Comparison of ENCODE assay signal across 26 cellular contexts in the genomic region with DNA sequence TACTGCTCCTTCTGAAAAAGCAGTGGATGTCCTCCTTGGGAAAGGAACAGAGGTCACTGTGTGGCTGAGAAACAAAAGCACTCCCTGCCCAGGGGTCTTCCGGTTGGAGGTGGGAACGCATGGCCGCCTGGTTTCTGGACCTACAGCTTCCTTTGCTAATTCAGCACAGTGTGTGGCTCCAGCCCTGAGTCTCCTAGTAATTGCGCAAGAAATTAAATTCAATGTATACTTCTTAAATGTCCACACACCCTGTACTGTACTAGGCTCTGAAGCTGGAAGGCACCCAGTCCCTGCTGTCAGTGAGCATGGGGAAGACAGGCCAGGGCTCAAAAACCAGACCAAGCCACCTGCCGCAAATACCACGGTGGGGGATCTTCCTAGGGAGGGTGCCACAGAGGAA. TPM values are rescaled to one million over a fixed set of nuclear protein-coding genes. Genes with fewer than 3 reads are reported as not detected.
"Had no signal": no experiment of that assay in that cellular context is flagged by ENCODE, and none has a peak within 500 bp of the region (broad histone marks: within the 10 kb centered on the region; RNA-seq: fewer than 3 reads in every experiment).

No MANE protein-coding gene starts in this region.

- H3K79me2 ChIP-seq: hepatocyte had no signal

- H3K36me3 ChIP-seq: gastrocnemius medialis, heart left ventricle, left lung, neutrophil, pancreas, prostate gland, right atrium auricular region, sigmoid colon, stomach, tibial artery had no signal

- H3K9me3 ChIP-seq: gastrocnemius medialis, heart left ventricle, left lung, neutrophil, pancreas, prostate gland, right atrium auricular region, sigmoid colon, stomach, testis, tibial artery had no signal

- DNase-seq: cerebellar nuclear complex; dorsolateral prefrontal cortex; effector CD4-positive, alpha-beta T cell; gastrocnemius medialis; heart left ventricle; kidney; left lung; mesenchymal stem cell; midbrain; naive thymus-derived CD4-positive, alpha-beta T cell; pancreas; sigmoid colon; stimulated activated CD4-positive, alpha-beta T cell treated with anti-CD3 and anti-CD28 coated beads, Interleukin-2, amount 100 ng/mL, for 24 hours; stimulated activated CD4-positive, alpha-beta T cell treated with anti-CD3 and anti-CD28 coated beads, Interleukin-4, amount 100 ng/mL, for 24 hours; stimulated activated naive CD4-positive, alpha-beta T cell treated with Interleukin-2 at 50 U/mL for 16 hours; stomach; testis; tibial artery had no signal

- H2AFZ ChIP-seq: hepatocyte had no signal

- H3K4me3 Mint-ChIP-seq: naive thymus-derived CD4-positive, alpha-beta T cell; nephron; stimulated activated effector memory CD8-positive, alpha-beta T cell treated with anti-CD3 and anti-CD28 coated beads, Interleukin-12 subunit alpha, Interleukin-12 subunit beta, amount 100 ng/mL, for 72 hours; type B pancreatic cell had no signal

- FAIRE-seq: kidney, pancreas had no signal

- H3K4me1 Mint-ChIP-seq: nephron had no signal

- H3K4me2 ChIP-seq: hepatocyte had no signal

- H3K27ac ChIP-seq: dorsolateral prefrontal cortex, gastrocnemius medialis, heart left ventricle, hepatocyte, left lung, neutrophil, pancreas, prostate gland, right atrium auricular region, sigmoid colon, stomach, testis, tibial artery had no signal

- H3K9me3 Mint-ChIP-seq: naive thymus-derived CD4-positive, alpha-beta T cell; nephron; stimulated activated effector memory CD8-positive, alpha-beta T cell treated with anti-CD3 and anti-CD28 coated beads, Interleukin-12 subunit alpha, Interleukin-12 subunit beta, amount 100 ng/mL, for 72 hours; type B pancreatic cell had no signal

- H3K4me3 ChIP-seq: dorsolateral prefrontal cortex, gastrocnemius medialis, heart left ventricle, hepatocyte, left lung, pancreas, prostate gland, right atrium auricular region, sigmoid colon, stomach, testis, tibial artery had no signal

- H3K27ac Mint-ChIP-seq: nephron; stimulated activated effector memory CD8-positive, alpha-beta T cell treated with anti-CD3 and anti-CD28 coated beads, Interleukin-12 subunit alpha, Interleukin-12 subunit beta, amount 100 ng/mL, for 72 hours; type B pancreatic cell had no signal

- H3K27me3 ChIP-seq: dorsolateral prefrontal cortex, gastrocnemius medialis, left lung, pancreas, right atrium auricular region, sigmoid colon, testis, tibial artery had no signal

- H3K36me3 Mint-ChIP-seq: naive thymus-derived CD4-positive, alpha-beta T cell; stimulated activated effector memory CD8-positive, alpha-beta T cell treated with anti-CD3 and anti-CD28 coated beads, Interleukin-12 subunit alpha, Interleukin-12 subunit beta, amount 100 ng/mL, for 72 hours; type B pancreatic cell had no signal

- H3K4me1 ChIP-seq: gastrocnemius medialis, heart left ventricle, left lung, pancreas, prostate gland, right atrium auricular region, sigmoid colon, stomach, testis, tibial artery had no signal

- ATAC-seq: gastrocnemius medialis; heart left ventricle; left lung; naive thymus-derived CD4-positive, alpha-beta T cell; pancreas; stimulated activated effector memory CD8-positive, alpha-beta T cell treated with anti-CD3 and anti-CD28 coated beads, Interleukin-12 subunit alpha, Interleukin-12 subunit beta, amount 100 ng/mL, for 72 hours had no signal

RNA-seq across cellular contexts. Expression of a gene that starts 13.4 kb away (rescaled TPM):
- total RNA-seq: fibroblast of villous mesenchyme had no signal
- polyA plus RNA-seq: naive thymus-derived CD4-positive, alpha-beta T cell had no signal
